ENCODE assay signal across 12 cellular contexts in genomic region chr13:35014606-35015005, GRCh38.
"Had no signal": no experiment of that assay in that cellular context is flagged by ENCODE, and none has a peak within 500 bp of the region (broad histone marks: within the 10 kb centered on the region; RNA-seq: fewer than 3 reads in every experiment).

No MANE protein-coding gene starts in this region.

- H3K4me3 Mint-ChIP-seq: activated naive CD4-positive, alpha-beta T cell treated with anti-CD3 and anti-CD28 coated beads, Interleukin-2, amount 50 U/mL, for 24 hours; dendritic cell treated with granulocyte-macrophage colony-stimulating factor and Interleukin-4, amounts not matched to agents 40 ng/mL and 50 ng/mL, for 4 days had no signal

- DNase-seq: activated effector memory CD4-positive, alpha-beta T cell treated with Interleukin-2 at 50 U/mL for 16 hours; activated T-cell treated with anti-CD3 and anti-CD28 coated beads, Interleukin-2, amount 50 U/mL, for 1 hour; cerebellar nuclear complex; erythroblast; hippocampal formation; small intestine; tibial artery had no signal

- H3K27ac Mint-ChIP-seq: activated naive CD4-positive, alpha-beta T cell treated with anti-CD3 and anti-CD28 coated beads, Interleukin-2, amount 50 U/mL, for 24 hours; dendritic cell treated with granulocyte-macrophage colony-stimulating factor and Interleukin-4, amounts not matched to agents 40 ng/mL and 50 ng/mL, for 4 days had no signal

- H3K4me3 ChIP-seq: tibial artery, vagina had no signal

- H3K36me3 Mint-ChIP-seq: activated naive CD4-positive, alpha-beta T cell treated with anti-CD3 and anti-CD28 coated beads, Interleukin-2, amount 50 U/mL, for 24 hours had no signal

- H3K27me3 Mint-ChIP-seq: activated naive CD4-positive, alpha-beta T cell treated with anti-CD3 and anti-CD28 coated beads, Interleukin-2, amount 50 U/mL, for 24 hours; brain; dendritic cell treated with granulocyte-macrophage colony-stimulating factor and Interleukin-4, amounts not matched to agents 40 ng/mL and 50 ng/mL, for 4 days had no signal

- H3K4me1 ChIP-seq: parathyroid adenoma, tibial artery, vagina had no signal

- H3K27me3 ChIP-seq: tibial artery, vagina had no signal

- H3K27ac ChIP-seq: parathyroid adenoma, tibial artery, vagina had no signal

- H3K9ac ChIP-seq: parathyroid adenoma had no signal

- H2AFZ ChIP-seq: parathyroid adenoma had no signal

- H3K36me3 ChIP-seq: tibial artery, vagina had no signal

- H3K9me3 Mint-ChIP-seq: activated naive CD4-positive, alpha-beta T cell treated with anti-CD3 and anti-CD28 coated beads, Interleukin-2, amount 50 U/mL, for 24 hours had no signal

- H3K9me3 ChIP-seq: tibial artery, vagina had no signal

- H3K4me1 Mint-ChIP-seq: activated naive CD4-positive, alpha-beta T cell treated with anti-CD3 and anti-CD28 coated beads, Interleukin-2, amount 50 U/mL, for 24 hours had no signal

- H3K79me2 ChIP-seq: parathyroid adenoma had no signal
